In genomic region chr14:105022276-105022670, GRCh38 we compare ENCODE assay signal across 8 cellular contexts. TPM values are rescaled to one million over a fixed set of nuclear protein-coding genes. Genes with fewer than 3 reads are reported as not detected.
DNase-seq lines count a peak whose midpoint lies in the region; ATAC-seq and TF ChIP-seq lines count a peak whose summit lies in the region.

No MANE protein-coding gene starts in this region.

- H3K36me3 ChIP-seq in mesenchymal stem cell (ENCODE audit: control insufficient read depth in 1 of 2, insufficient read depth in 2 of 2, low read depth in 1 of 2, low read length in 2 of 2) = no peaks in the 10 kb centered on the region

- H3K27ac Mint-ChIP-seq in activated naive CD8-positive, alpha-beta T cell treated with anti-CD3 and anti-CD28 coated beads, Interleukin-2, amount 10 ng/mL, durations not matched to agents 7 days and 5 days = no peak overlapping the region

- H2AK5ac ChIP-seq in mesenchymal stem cell (ENCODE audit: low read length, severe bottlenecking) = peak overlapping the region; percentile 39

- H3K36me3 Mint-ChIP-seq in activated naive CD8-positive, alpha-beta T cell treated with anti-CD3 and anti-CD28 coated beads, Interleukin-2, amount 10 ng/mL, durations not matched to agents 7 days and 5 days = peaks cover 20% of the 10 kb centered on the region

- TF ChIP-seq CTCF in AG10803 (conservative IDR thresholded peaks at IDR 0.05; ENCODE audit: low read length) (no peak), HL-60 (IDR thresholded peaks at IDR 0.05; ENCODE audit: insufficient read depth, low read length) (no peak)

- no peak overlapping the region for H4K91ac ChIP-seq in mesenchymal stem cell (ENCODE audit: low read length)

- WGBS in mesenchymal stem cell = 83% methylated on average over 1 of the region's 2 CpGs

- H3K27me3 Mint-ChIP-seq in activated naive CD8-positive, alpha-beta T cell treated with anti-CD3 and anti-CD28 coated beads, Interleukin-2, amount 10 ng/mL, durations not matched to agents 7 days and 5 days = no peaks in the 10 kb centered on the region

- H3K27ac ChIP-seq in HL-60 (replicated peaks) (no peak overlapping the region), mesenchymal stem cell (ENCODE audit: low read length, poor library complexity, severe bottlenecking) (peak overlapping the region; percentile 100)

- no peak for ATAC-seq in activated naive CD8-positive, alpha-beta T cell treated with anti-CD3 and anti-CD28 coated beads, Interleukin-2, amount 10 ng/mL, durations not matched to agents 7 days and 5 days (ENCODE audit: low read depth)
- ATAC-seq in HG02759 (IDR thresholded peaks at IDR 0.05; ENCODE audit: unreplicated experiment) = no peak

- H3K9me3 Mint-ChIP-seq in activated naive CD8-positive, alpha-beta T cell treated with anti-CD3 and anti-CD28 coated beads, Interleukin-2, amount 10 ng/mL, durations not matched to agents 7 days and 5 days = peaks cover 1% of the 10 kb centered on the region

- H2BK12ac ChIP-seq in mesenchymal stem cell (ENCODE audit: low read length in 2 of 2) = no peak overlapping the region

- no peaks in the 10 kb centered on the region for H3K79me1 ChIP-seq in mesenchymal stem cell (replicated peaks; ENCODE audit: low read length, poor library complexity, severe bottlenecking)

- H3K18ac ChIP-seq in mesenchymal stem cell (ENCODE audit: low read depth in 1 of 2, low read length in 2 of 2) = peak overlapping the region in 1 of 2 experiments; percentile 31

- H2AFZ ChIP-seq in mesenchymal stem cell (ENCODE audit: low read depth, low read length) = no peak overlapping the region

- no peak for DNase-seq in AG10803 (ENCODE audit: low read depth)
- DNase-seq in HL-60 (ENCODE audit: low read depth in 1 of 2, low spot score in 1 of 2) = no peak
- DNase-seq in activated naive CD8-positive, alpha-beta T cell treated with anti-CD3 and anti-CD28 coated beads, Interleukin-2, amount 10 ng/mL, durations not matched to agents 7 days and 5 days = no peak
- no peak for DNase-seq in mesenchymal stem cell
- DNase-seq in NCI-H82 (lab: John Stamatoyannopoulos, UW) = no peak
- DNase-seq in HPDE6-E6E7 (ENCODE audit: extremely low spot score) = no peak
- no peak for DNase-seq in stimulated activated CD4-positive, alpha-beta T cell treated with anti-CD3 and anti-CD28 coated beads, Interleukin-4, amount 100 ng/mL, for 4 hours

- H3K4me3 ChIP-seq in AG10803 (ENCODE audit: low read length) = peak overlapping the region; percentile 83
- peak overlapping the region; percentile 67 for H3K4me3 ChIP-seq in HL-60 (replicated peaks; ENCODE audit: insufficient read depth, low read length)
- peak overlapping the region in 1 of 2 experiments; percentile 92 for H3K4me3 ChIP-seq in mesenchymal stem cell (ENCODE audit: insufficient read depth in 1 of 2, low read depth in 1 of 2, low read length in 2 of 2)

- no peak overlapping the region for H3K14ac ChIP-seq in mesenchymal stem cell (ENCODE audit: low read length in 2 of 2)

- no peak overlapping the region for H2BK15ac ChIP-seq in mesenchymal stem cell (ENCODE audit: low read depth, poor library complexity, severe bottlenecking)

- POLR2A ChIA-PET in activated naive CD8-positive, alpha-beta T cell treated with anti-CD3 and anti-CD28 coated beads, Interleukin-2, amount 10 ng/mL, durations not matched to agents 7 days and 5 days (lab: Charles Lee) = interaction anchor here (0.7 to 1.9 kb wide), 4 partner anchors 9 to 290 kb away, joined by 3 to 7 read pairs (median 6); no protein-coding TSS in a partner anchor

- H3K27me3 ChIP-seq in HL-60 (ENCODE audit: insufficient read depth, poor library complexity, severe bottlenecking) = no peaks in the 10 kb centered on the region
- H3K27me3 ChIP-seq in mesenchymal stem cell (ENCODE audit: control insufficient read depth in 1 of 2, insufficient read depth in 1 of 2, low read length in 2 of 2) = no peaks in the 10 kb centered on the region

- peak overlapping the region; percentile 85 for H3K4me3 Mint-ChIP-seq in activated naive CD8-positive, alpha-beta T cell treated with anti-CD3 and anti-CD28 coated beads, Interleukin-2, amount 10 ng/mL, durations not matched to agents 7 days and 5 days

- no peak overlapping the region for H3K4ac ChIP-seq in mesenchymal stem cell (ENCODE audit: low read depth in 1 of 2, low read length in 2 of 2)

- peaks cover 25% of the 10 kb centered on the region for H3K4me1 Mint-ChIP-seq in activated naive CD8-positive, alpha-beta T cell treated with anti-CD3 and anti-CD28 coated beads, Interleukin-2, amount 10 ng/mL, durations not matched to agents 7 days and 5 days

- H3K4me2 ChIP-seq in mesenchymal stem cell (ENCODE audit: low read length, poor library complexity, severe bottlenecking) = peak overlapping the region; percentile 87

- H3K23ac ChIP-seq in mesenchymal stem cell (ENCODE audit: low read length in 2 of 2) = no peak overlapping the region

- peak overlapping the region; percentile 98 for H3K9ac ChIP-seq in mesenchymal stem cell (ENCODE audit: low read length)

- no peak overlapping the region for H2BK5ac ChIP-seq in mesenchymal stem cell (ENCODE audit: low read depth, low read length, poor library complexity, severe bottlenecking)

- no peak overlapping the region for H4K8ac ChIP-seq in mesenchymal stem cell (ENCODE audit: low read length)

- H3K9me3 ChIP-seq in mesenchymal stem cell (ENCODE audit: control insufficient read depth, low read length) = no peaks in the 10 kb centered on the region

- peaks cover 23% of the 10 kb centered on the region for H3K4me1 ChIP-seq in mesenchymal stem cell (ENCODE audit: control insufficient read depth, insufficient read depth, low read depth, low read length)

- H2BK120ac ChIP-seq in mesenchymal stem cell (ENCODE audit: low read depth, low read length) = no peak overlapping the region

RNA-seq across cellular contexts. Expression of gene CDCA4, which starts 1.4 kb away (rescaled TPM):
- 10 to 100 TPM; 51.7 to 53.3 TPM for total RNA-seq in activated naive CD8-positive, alpha-beta T cell treated with anti-CD3 and anti-CD28 coated beads, Interleukin-2, amount 10 ng/mL, durations not matched to agents 7 days and 5 days
- 8.8 TPM for polyA plus RNA-seq in mesenchymal stem cell (2013, experiment 1 of 2)
- 8.9 TPM for polyA plus RNA-seq in mesenchymal stem cell (2013, experiment 2 of 2)

RNA-seq across cellular contexts. Expression of gene CLBA1, which starts 36.7 kb away (rescaled TPM):
- 1 to 10 TPM; 1.2 TPM for total RNA-seq in activated naive CD8-positive, alpha-beta T cell treated with anti-CD3 and anti-CD28 coated beads, Interleukin-2, amount 10 ng/mL, durations not matched to agents 7 days and 5 days
- 5.1 TPM for polyA plus RNA-seq in mesenchymal stem cell (2013, experiment 1 of 2)
- polyA plus RNA-seq in mesenchymal stem cell (2013, experiment 2 of 2) = 5.4 TPM

RNA-seq across cellular contexts. Expression of gene GPR132, which starts 43.0 kb away (rescaled TPM):
- 10 to 100 TPM; 43.5 to 46.6 TPM for total RNA-seq in activated naive CD8-positive, alpha-beta T cell treated with anti-CD3 and anti-CD28 coated beads, Interleukin-2, amount 10 ng/mL, durations not matched to agents 7 days and 5 days
- polyA plus RNA-seq in mesenchymal stem cell (2013, experiment 1 of 2) = 0.03 TPM
- polyA plus RNA-seq in mesenchymal stem cell (2013, experiment 2 of 2) = 0.01 TPM

RNA-seq across cellular contexts. Expression of gene AHNAK2, which starts 44.1 kb away (rescaled TPM):
- total RNA-seq in activated naive CD8-positive, alpha-beta T cell treated with anti-CD3 and anti-CD28 coated beads, Interleukin-2, amount 10 ng/mL, durations not matched to agents 7 days and 5 days = under 1 TPM; 0.06 TPM
- polyA plus RNA-seq in mesenchymal stem cell (2013, experiment 1 of 2) = 21.6 TPM
- polyA plus RNA-seq in mesenchymal stem cell (2013, experiment 2 of 2) = 19.4 TPM
